In the genomic region with DNA sequence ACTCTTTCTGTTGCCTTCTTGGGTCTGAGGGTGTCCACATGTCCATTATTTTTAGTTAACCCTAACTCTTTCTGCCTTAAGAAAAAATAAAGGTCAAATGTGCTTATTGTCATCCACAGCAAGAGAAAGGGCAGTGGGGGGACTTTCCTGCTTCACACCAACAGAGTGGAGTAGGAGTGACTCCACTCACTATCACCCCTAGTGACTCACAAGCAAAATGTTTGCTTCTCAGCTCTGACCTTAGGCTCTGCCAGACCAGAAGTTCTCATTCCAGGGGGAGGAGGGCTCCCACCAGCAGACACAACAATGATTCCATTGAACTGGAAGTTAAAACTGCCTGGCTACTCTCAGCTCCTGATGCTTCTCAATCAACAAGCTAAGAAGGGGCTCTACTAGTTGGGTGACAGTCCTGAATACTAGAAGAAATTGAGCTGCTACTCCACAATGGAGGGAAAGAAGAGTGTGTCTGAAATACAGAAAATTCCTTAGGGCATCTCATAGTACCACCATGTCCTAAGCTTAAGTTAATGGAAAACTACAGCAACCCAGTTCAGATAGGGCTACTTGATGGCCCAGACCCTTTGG, we compare ENCODE assay signal across 13 cellular contexts.
DNase-seq lines count a peak whose midpoint lies in the region; ATAC-seq and TF ChIP-seq lines count a peak whose summit lies in the region.
"Had no signal": no experiment of that assay in that cellular context is flagged by ENCODE, and none has a peak within 500 bp of the region (broad histone marks: within the 10 kb centered on the region; RNA-seq: fewer than 3 reads in every experiment).

No MANE protein-coding gene starts in this region.

- BruUV-seq in MCF 10A (replicated peaks; lab: Mats Ljungman, UMichigan) = no TSS peak

- peaks cover 2% of the 10 kb centered on the region; the same call in 1 of the 2 replicates for H3K27me3 Mint-ChIP-seq in H9 (ENCODE audit: low read depth)
- H3K27me3 Mint-ChIP-seq in stimulated activated naive B cell treated with anti-CD40 and anti-IgM and Interleukin-4, amounts not matched to agents 10 μg/mL and 1 μg/mL and 100 μg/mL, for 72 hours = peaks cover 3 to 13% of the 10 kb centered on the region in 2 donors
- H3K27me3 Mint-ChIP-seq in MCF 10A (ENCODE audit: insufficient read depth, unreplicated experiment) = peaks cover 91% of the 10 kb centered on the region

- no peak overlapping the region for H3K4me3 ChIP-seq in WERI-Rb-1 (ENCODE audit: low read depth, low read length)
- no peak overlapping the region for H3K4me3 ChIP-seq in MM.1S (ENCODE audit: low read length)
- H3K4me3 ChIP-seq: sigmoid colon had no signal

- CTCF ChIA-PET in MCF 10A (lab: Yijun Ruan, JAX) = interaction anchor here (1.0 kb wide), 1 partner anchor 391 kb away, joined by 3 read pairs; no protein-coding TSS in a partner anchor

- DNase-seq in H9 = no peak
- DNase-seq in WERI-Rb-1 = no peak
- DNase-seq in iPS DF 4.7 (ENCODE audit: extremely low read depth, low spot score) = peak; percentile 11
- no peak for DNase-seq in stimulated activated naive B cell treated with anti-CD40 and anti-IgM and Interleukin-4, amounts not matched to agents 10 μg/mL and 1 μg/mL and 100 μg/mL, for 72 hours
- no peak for DNase-seq in MCF 10A (ENCODE audit: unreplicated experiment)
- no peak for DNase-seq in MM.1S
- no peak for DNase-seq in NCI-H2227 treated with DMSO at 0.1 percent for 48 hours (lab: John Stamatoyannopoulos, UW)
- DNase-seq: activated CD4-positive, alpha-beta T cell treated with anti-CD3 and anti-CD28 coated beads for 48 hours; CD4-positive, alpha-beta memory T cell; naive thymus-derived CD4-positive, alpha-beta T cell; NCI-H2171 treated with DMSO at 0.1 percent for 48 hours; sigmoid colon; substantia nigra had no signal

- no peak overlapping the region for H3K27ac ChIP-seq in H9 (ENCODE audit: insufficient read length, low read depth, low read length)
- H3K27ac ChIP-seq in WERI-Rb-1 = no peak overlapping the region
- no peak overlapping the region for H3K27ac ChIP-seq in MM.1S (ENCODE audit: low read length)
- H3K27ac ChIP-seq: sigmoid colon had no signal

- H2BK120ac ChIP-seq in H9 (ENCODE audit: low read depth, low read length, poor library complexity, severe bottlenecking) = no peak overlapping the region

- no peak overlapping the region for H2BK15ac ChIP-seq in H9 (ENCODE audit: low read depth, low read length)

- H2AK5ac ChIP-seq in H9 (ENCODE audit: insufficient read length, low read length) = no peak overlapping the region

- H2BK12ac ChIP-seq in H9 (ENCODE audit: insufficient read length, low read depth, low read length) = no peak overlapping the region

- no peaks in the 10 kb centered on the region for H3K79me2 ChIP-seq in H9 (ENCODE audit: insufficient read depth, low read length)
- no peaks in the 10 kb centered on the region for H3K79me2 ChIP-seq in MM.1S (ENCODE audit: low read length)

- H3K4me3 Mint-ChIP-seq in H9 (no peak overlapping the region), MCF 10A (ENCODE audit: unreplicated experiment) (no peak overlapping the region)
- no peak overlapping the region for H3K4me3 Mint-ChIP-seq in stimulated activated naive B cell treated with anti-CD40 and anti-IgM and Interleukin-4, amounts not matched to agents 10 μg/mL and 1 μg/mL and 100 μg/mL, for 72 hours
- H3K4me3 Mint-ChIP-seq: CD4-positive, alpha-beta memory T cell; naive thymus-derived CD4-positive, alpha-beta T cell had no signal

- H3K4me1 ChIP-seq in H9 (ENCODE audit: insufficient read depth, low read length) (0 out of 2 replicates have a peak, but pooled peaks cover 4% of the 10 kb centered on the region), MM.1S (ENCODE audit: low read length) (no peaks in the 10 kb centered on the region)

- no peak overlapping the region for H3T11ph ChIP-seq in H9 (ENCODE audit: low read length)

- peak; percentile 57 to 63 for ATAC-seq in stimulated activated naive B cell treated with anti-CD40 and anti-IgM and Interleukin-4, amounts not matched to agents 10 μg/mL and 1 μg/mL and 100 μg/mL, for 72 hours (replicated peaks)
- ATAC-seq: naive thymus-derived CD4-positive, alpha-beta T cell had no signal

- no peaks in the 10 kb centered on the region for H4K20me1 ChIP-seq in H9 (ENCODE audit: control insufficient read depth, insufficient read depth, insufficient read length)
- H4K20me1 ChIP-seq in MM.1S (ENCODE audit: insufficient read depth, low read length) = no peaks in the 10 kb centered on the region

- intact Hi-C loops in MCF 10A (cut with micrococcal nuclease) = no loop called here

- H3K27ac Mint-ChIP-seq in H9 (no peak overlapping the region), MCF 10A (ENCODE audit: low read depth, unreplicated experiment) (no peak overlapping the region)
- H3K27ac Mint-ChIP-seq in stimulated activated naive B cell treated with anti-CD40 and anti-IgM and Interleukin-4, amounts not matched to agents 10 μg/mL and 1 μg/mL and 100 μg/mL, for 72 hours = no peak overlapping the region
- H3K27ac Mint-ChIP-seq: CD4-positive, alpha-beta memory T cell; naive thymus-derived CD4-positive, alpha-beta T cell had no signal

- no peaks in the 10 kb centered on the region for H3K36me3 Mint-ChIP-seq in H9 (ENCODE audit: insufficient read depth in 1 of 3, low read depth in 3 of 3)
- H3K36me3 Mint-ChIP-seq in stimulated activated naive B cell treated with anti-CD40 and anti-IgM and Interleukin-4, amounts not matched to agents 10 μg/mL and 1 μg/mL and 100 μg/mL, for 72 hours = no peaks in the 10 kb centered on the region
- H3K36me3 Mint-ChIP-seq in MCF 10A (ENCODE audit: insufficient read depth, unreplicated experiment) = no peaks in the 10 kb centered on the region
- H3K36me3 Mint-ChIP-seq: CD4-positive, alpha-beta memory T cell; naive thymus-derived CD4-positive, alpha-beta T cell had no signal

- POLR2A ChIA-PET in MCF 10A (lab: Yijun Ruan, JAX) = no interaction called here

- H3K36me3 ChIP-seq in WERI-Rb-1 (no peaks in the 10 kb centered on the region), MM.1S (replicated peaks; ENCODE audit: insufficient read depth, low read length) (no peaks in the 10 kb centered on the region)
- H3K36me3 ChIP-seq: sigmoid colon had no signal

- H4K5ac ChIP-seq in H9 (ENCODE audit: insufficient read length, low read depth, low read length) = no peak overlapping the region

- H3K4me1 Mint-ChIP-seq in H9 (peaks cover 0 to 9% of the 10 kb centered on the region in 2 experiments), MCF 10A (ENCODE audit: insufficient read depth, unreplicated experiment) (no peaks in the 10 kb centered on the region)
- peaks cover 0 to 2% of the 10 kb centered on the region in 2 donors for H3K4me1 Mint-ChIP-seq in stimulated activated naive B cell treated with anti-CD40 and anti-IgM and Interleukin-4, amounts not matched to agents 10 μg/mL and 1 μg/mL and 100 μg/mL, for 72 hours
- H3K4me1 Mint-ChIP-seq: CD4-positive, alpha-beta memory T cell; naive thymus-derived CD4-positive, alpha-beta T cell had no signal

- no peaks in the 10 kb centered on the region for H3K9me2 ChIP-seq in MM.1S (replicated peaks; ENCODE audit: insufficient read depth, low read length)

- no peak overlapping the region for H4K8ac ChIP-seq in H9 (replicated peaks; ENCODE audit: insufficient read length, low read depth, low read length)

- H4K91ac ChIP-seq in H9 (ENCODE audit: insufficient read length, low read depth, low read length) = no peak overlapping the region

- no peaks in the 10 kb centered on the region for H3K9me3 ChIP-seq in H9 (ENCODE audit: control insufficient read depth, low read depth, low read length)
- no peaks in the 10 kb centered on the region for H3K9me3 ChIP-seq in WERI-Rb-1 (ENCODE audit: severe bottlenecking)
- no peaks in the 10 kb centered on the region for H3K9me3 ChIP-seq in MM.1S (replicated peaks; ENCODE audit: insufficient read depth, low read length)

- H3K23me2 ChIP-seq in H9 (ENCODE audit: insufficient read length, low read depth, low read length, poor library complexity, severe bottlenecking) = no peaks in the 10 kb centered on the region

- no peak overlapping the region for H2AFZ ChIP-seq in H9 (ENCODE audit: low read length)
- no peak overlapping the region for H2AFZ ChIP-seq in MM.1S (ENCODE audit: low read length)

- no peak overlapping the region for H3K23ac ChIP-seq in H9 (ENCODE audit: insufficient read length, low read depth, low read length)

- no peaks in the 10 kb centered on the region for H3K79me1 ChIP-seq in H9 (ENCODE audit: insufficient read depth, low read depth, low read length, poor library complexity, severe bottlenecking)

- no peak overlapping the region for H2BK5ac ChIP-seq in H9 (ENCODE audit: insufficient read length, low read length)

- no peak overlapping the region for H3K9ac ChIP-seq in H9 (ENCODE audit: extremely low read depth, insufficient read length, low read length)
- no peak overlapping the region for H3K9ac ChIP-seq in MM.1S (ENCODE audit: low read length)

- no peaks in the 10 kb centered on the region for H3F3A ChIP-seq in MM.1S (ENCODE audit: insufficient read depth, low read length)

- H3K18ac ChIP-seq in H9 (ENCODE audit: insufficient read length, low read depth, low read length) = no peak overlapping the region

- H3K4me2 ChIP-seq in H9 (ENCODE audit: insufficient read depth, insufficient read length, low read length) (no peak overlapping the region), MM.1S (ENCODE audit: low read depth, low read length) (no peak overlapping the region)

- H3K4ac ChIP-seq in H9 (ENCODE audit: low read depth, low read length) = no peak overlapping the region

- no peak overlapping the region for H3K56ac ChIP-seq in H9 (ENCODE audit: insufficient read length, low read depth, low read length)

- no peak overlapping the region for H2BK20ac ChIP-seq in H9 (ENCODE audit: low read depth, low read length, poor library complexity, severe bottlenecking)

- H3K27me3 ChIP-seq in H9 (ENCODE audit: insufficient read depth, low read length) (no peaks in the 10 kb centered on the region), WERI-Rb-1 (ENCODE audit: insufficient read depth, low read depth, severe bottlenecking) (no peaks in the 10 kb centered on the region), MM.1S (replicated peaks; ENCODE audit: insufficient read depth, low read length) (peaks cover 7% of the 10 kb centered on the region; the same call in 1 of the 2 replicates)
- H3K27me3 ChIP-seq: sigmoid colon had no signal

- H3K14ac ChIP-seq in H9 (ENCODE audit: insufficient read depth, low read length) = no peak overlapping the region

- H3K9me3 Mint-ChIP-seq in H9 (no peaks in the 10 kb centered on the region; a peak in 1 of 5 replicates), MCF 10A (ENCODE audit: unreplicated experiment) (no peaks in the 10 kb centered on the region)
- no peaks in the 10 kb centered on the region for H3K9me3 Mint-ChIP-seq in stimulated activated naive B cell treated with anti-CD40 and anti-IgM and Interleukin-4, amounts not matched to agents 10 μg/mL and 1 μg/mL and 100 μg/mL, for 72 hours
- H3K9me3 Mint-ChIP-seq: CD4-positive, alpha-beta memory T cell had no signal

- TF ChIP-seq CTCF in H9 (conservative IDR thresholded peaks at IDR 0.05) (peak; percentile 47; the same call in 2 of the 3 replicates), WERI-Rb-1 (IDR thresholded peaks at IDR 0.05; ENCODE audit: low read depth, low read length) (peak; percentile 28), MCF 10A (IDR thresholded peaks at IDR 0.05; ENCODE audit: unreplicated experiment) (no peak), MM.1S (IDR thresholded peaks at IDR 0.05; ENCODE audit: low read length) (no peak)

Comparison
In these comparisons a context has a peak if more than half of its experiments do, and no peak if none do; other contexts are left out.
1. CTCF ChIP-seq: peak in H9 (single experiment) and WERI-Rb-1 (single experiment); none in MCF 10A (single experiment) and MM.1S (single experiment).